In genomic region chrX:104419211-104419610, GRCh38 we compare ENCODE assay signal across 22 cellular contexts.
DNase-seq lines count a peak whose midpoint lies in the region; ATAC-seq, FAIRE-seq and TF ChIP-seq lines count a peak whose summit lies in the region.
"Had no signal": no experiment of that assay in that cellular context is flagged by ENCODE, and none has a peak within 500 bp of the region (broad histone marks: within the 10 kb centered on the region; RNA-seq: fewer than 3 reads in every experiment).

No MANE protein-coding gene starts in this region.

- no peak for FAIRE-seq in urothelium cell line (lab: Jason Lieb, UNC)

- H3K4me1 Mint-ChIP-seq in activated CD4-positive, alpha-beta memory T cell treated with anti-CD3 and anti-CD28 coated beads, Interleukin-2, amount 10 ng/mL, durations not matched to agents 7 days and 5 days, result no peaks in the 10 kb centered on the region
- H3K4me1 Mint-ChIP-seq: WTC11 had no signal

- DNase-seq in DMS53 (lab: John Stamatoyannopoulos, UW), result peak; percentile 22
- DNase-seq in DMS53 treated with DMSO at 0.1 percent for 48 hours (lab: John Stamatoyannopoulos, UW; ENCODE audit: unreplicated experiment), result no peak
- DNase-seq in amniotic epithelial cell (ENCODE audit: low read depth), result peak; percentile 73
- peak; percentile 4 for DNase-seq in fibroblast of the aortic adventitia (ENCODE audit: low read depth)
- DNase-seq in urothelium cell line (ENCODE audit: low spot score), result peak; percentile 28
- no peak for DNase-seq in activated CD4-positive, alpha-beta memory T cell treated with anti-CD3 and anti-CD28 coated beads, Interleukin-2, amount 10 ng/mL, durations not matched to agents 7 days and 5 days
- no peak for DNase-seq in activated CD4-positive, alpha-beta T cell treated with anti-CD3 and anti-CD28 coated beads for 1 hour
- DNase-seq: activated CD8-positive, alpha-beta memory T cell treated with anti-CD3 and anti-CD28 coated beads, Interleukin-2, amount 50 U/mL, for 4 hours; CD4-positive, CD25-positive, alpha-beta regulatory T cell; DMS 273 treated with DMSO at 0.1 percent for 48 hours; GOT3; IMR-90; NCI-H1436; SHP77; SW 1271; T1000; transverse colon had no signal

- no peaks in the 10 kb centered on the region for H3K27me3 Mint-ChIP-seq in activated CD4-positive, alpha-beta memory T cell treated with anti-CD3 and anti-CD28 coated beads, Interleukin-2, amount 10 ng/mL, durations not matched to agents 7 days and 5 days
- H3K27me3 Mint-ChIP-seq: CD4-positive, CD25-positive, alpha-beta regulatory T cell; progenitor cell of endocrine pancreas had no signal

- TF ChIP-seq CTCF in fibroblast of the aortic adventitia (IDR thresholded peaks at IDR 0.05; ENCODE audit: insufficient read depth, low read length), result no peak

- no peak overlapping the region for H3K4me3 Mint-ChIP-seq in activated CD4-positive, alpha-beta memory T cell treated with anti-CD3 and anti-CD28 coated beads, Interleukin-2, amount 10 ng/mL, durations not matched to agents 7 days and 5 days
- H3K4me3 Mint-ChIP-seq: CD4-positive, CD25-positive, alpha-beta regulatory T cell; WTC11 had no signal

- no peaks in the 10 kb centered on the region for H3K9me3 Mint-ChIP-seq in activated CD4-positive, alpha-beta memory T cell treated with anti-CD3 and anti-CD28 coated beads, Interleukin-2, amount 10 ng/mL, durations not matched to agents 7 days and 5 days
- H3K9me3 Mint-ChIP-seq: activated naive CD4-positive, alpha-beta T cell treated with anti-CD3 and anti-CD28 coated beads, Interleukin-2, amount 50 U/mL, for 72 hours had no signal

- H3K36me3 Mint-ChIP-seq in activated CD4-positive, alpha-beta memory T cell treated with anti-CD3 and anti-CD28 coated beads, Interleukin-2, amount 10 ng/mL, durations not matched to agents 7 days and 5 days (ENCODE audit: low read depth), result no peaks in the 10 kb centered on the region
- H3K36me3 Mint-ChIP-seq: activated naive CD4-positive, alpha-beta T cell treated with anti-CD3 and anti-CD28 coated beads, Interleukin-2, amount 50 U/mL, for 72 hours; CD4-positive, CD25-positive, alpha-beta regulatory T cell; WTC11 had no signal

- POLR2A ChIA-PET in activated CD4-positive, alpha-beta memory T cell treated with anti-CD3 and anti-CD28 coated beads, Interleukin-2, amount 10 ng/mL, durations not matched to agents 7 days and 5 days (lab: Charles Lee), result no interaction called here

- no peak for ATAC-seq in GM21723 (IDR thresholded peaks at IDR 0.05; ENCODE audit: unreplicated experiment)
- ATAC-seq: activated naive CD4-positive, alpha-beta T cell treated with anti-CD3 and anti-CD28 coated beads, Interleukin-2, amount 50 U/mL, for 72 hours; WTC11 had no signal

- CTCF ChIA-PET in activated CD4-positive, alpha-beta memory T cell treated with anti-CD3 and anti-CD28 coated beads, Interleukin-2, amount 10 ng/mL, durations not matched to agents 7 days and 5 days (lab: Charles Lee), result no interaction called here

- no peak overlapping the region for H3K4me3 ChIP-seq in fibroblast of the aortic adventitia (ENCODE audit: low read depth, low read length)
- H3K4me3 ChIP-seq: ascending aorta, transverse colon had no signal

- H3K27ac Mint-ChIP-seq in activated CD4-positive, alpha-beta memory T cell treated with anti-CD3 and anti-CD28 coated beads, Interleukin-2, amount 10 ng/mL, durations not matched to agents 7 days and 5 days, result no peak overlapping the region
- H3K27ac Mint-ChIP-seq: activated naive CD4-positive, alpha-beta T cell treated with anti-CD3 and anti-CD28 coated beads, Interleukin-2, amount 50 U/mL, for 72 hours; CD4-positive, CD25-positive, alpha-beta regulatory T cell; progenitor cell of endocrine pancreas; WTC11 had no signal

Comparison
In these comparisons a context has a peak if more than half of its experiments do, and no peak if none do; other contexts are left out.
1. DNase-seq: peak in DMS53 (single experiment), amniotic epithelial cell (single experiment), fibroblast of the aortic adventitia (single experiment) and urothelium cell line (single experiment); none in DMS53 treated with DMSO at 0.1 percent for 48 hours (single experiment), activated CD4-positive, alpha-beta memory T cell treated with anti-CD3 and anti-CD28 coated beads, Interleukin-2, amount 10 ng/mL, durations not matched to agents 7 days and 5 days (single experiment) and activated CD4-positive, alpha-beta T cell treated with anti-CD3 and anti-CD28 coated beads for 1 hour (single experiment).